ENCODE assay signal across 15 cellular contexts in the genomic region with DNA sequence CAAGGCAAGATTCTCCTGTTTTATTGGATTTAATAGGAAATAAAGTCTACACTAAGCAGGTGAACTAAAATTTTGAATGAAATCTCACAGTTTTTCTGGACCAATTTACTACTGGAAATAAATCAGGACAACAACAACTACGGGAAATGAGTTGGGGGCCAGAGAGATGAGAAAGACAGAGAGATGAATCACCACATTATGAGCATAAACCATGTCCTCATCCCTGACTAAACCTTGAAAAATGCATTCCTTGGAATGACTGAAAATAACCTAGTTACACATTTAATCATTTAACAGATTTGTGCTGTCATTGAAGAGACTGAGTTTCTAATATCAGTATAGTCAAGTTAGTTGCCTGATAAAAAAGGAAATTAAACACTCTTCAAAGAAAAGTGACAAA.
A peak's percentile ranks its signal among the peaks of the same experiment; 100 is the strongest.
DNase-seq lines count a peak whose midpoint lies in the region; ATAC-seq, FAIRE-seq and TF ChIP-seq lines count a peak whose summit lies in the region.
"Had no signal": no experiment of that assay in that cellular context is flagged by ENCODE, and none has a peak within 500 bp of the region (broad histone marks: within the 10 kb centered on the region; RNA-seq: fewer than 3 reads in every experiment).

No MANE protein-coding gene starts in this region.

- no peaks in the 10 kb centered on the region for H3K79me2 ChIP-seq in astrocyte (ENCODE audit: insufficient read depth, low read length)

- H3K27me3 Mint-ChIP-seq in astrocyte (ENCODE audit: low read depth, unreplicated experiment) (no peaks in the 10 kb centered on the region), T-helper 17 cell (no peaks in the 10 kb centered on the region)
- H3K27me3 Mint-ChIP-seq: activated naive CD4-positive, alpha-beta T cell treated with anti-CD3 and anti-CD28 coated beads, Interleukin-2, amount 50 U/mL, for 24 hours had no signal

- H3K27ac ChIP-seq in astrocyte (ENCODE audit: low read depth, low read length) (peak overlapping the region; percentile 74), foreskin keratinocyte (no peak overlapping the region)
- H3K27ac ChIP-seq: coronary artery, SJCRH30, tibial artery had no signal

- DNase-seq in HPDE6-E6E7 (ENCODE audit: extremely low spot score) (peak; percentile 13), astrocyte (ENCODE audit: low read depth) (peak; percentile 79), foreskin keratinocyte (peak; percentile 51 to 76), stromal cell of bone marrow (ENCODE audit: low read depth) (peak; percentile 40), DMS53 (lab: John Stamatoyannopoulos, UW) (no peak), T-helper 17 cell (no peak)
- no peak for DNase-seq in stimulated activated CD8-positive, alpha-beta memory T cell treated with anti-CD3 and anti-CD28 coated beads, Interleukin-4, amount 100 ng/mL, for 48 hours
- DNase-seq: Caco-2, NCI-H2029 treated with DMSO at 0.1 percent for 48 hours, nucleus accumbens, SJCRH30, tibial artery had no signal

- H3K27ac Mint-ChIP-seq in astrocyte (ENCODE audit: unreplicated experiment) (peak overlapping the region; percentile 99), T-helper 17 cell (no peak overlapping the region)
- H3K27ac Mint-ChIP-seq: activated naive CD4-positive, alpha-beta T cell treated with anti-CD3 and anti-CD28 coated beads, Interleukin-2, amount 50 U/mL, for 24 hours had no signal

- FAIRE-seq in astrocyte (lab: Jason Lieb, UNC): peak; percentile 69

- H3K27me3 ChIP-seq in astrocyte (ENCODE audit: insufficient read depth, low read length) (no peaks in the 10 kb centered on the region), foreskin keratinocyte (no peaks in the 10 kb centered on the region)
- H3K27me3 ChIP-seq: SJCRH30, tibial artery had no signal

- peak overlapping the region; percentile 61 for H3K4me2 ChIP-seq in astrocyte (ENCODE audit: low read length)

- H3K36me3 ChIP-seq in astrocyte (ENCODE audit: insufficient read depth, low read length): no peaks in the 10 kb centered on the region
- H3K36me3 ChIP-seq: SJCRH30, tibial artery had no signal

- H3K36me3 Mint-ChIP-seq in astrocyte (ENCODE audit: low read depth, unreplicated experiment): no peaks in the 10 kb centered on the region
- no peaks in the 10 kb centered on the region for H3K36me3 Mint-ChIP-seq in T-helper 17 cell (ENCODE audit: low read depth)
- H3K36me3 Mint-ChIP-seq: activated naive CD4-positive, alpha-beta T cell treated with anti-CD3 and anti-CD28 coated beads, Interleukin-2, amount 50 U/mL, for 24 hours had no signal

- H3K4me3 Mint-ChIP-seq in astrocyte (ENCODE audit: unreplicated experiment) (no peak overlapping the region), T-helper 17 cell (no peak overlapping the region)
- H3K4me3 Mint-ChIP-seq: activated naive CD4-positive, alpha-beta T cell treated with anti-CD3 and anti-CD28 coated beads, Interleukin-2, amount 50 U/mL, for 24 hours had no signal

- H3K4me1 ChIP-seq in astrocyte (ENCODE audit: insufficient read depth, low read length) (peaks cover 5% of the 10 kb centered on the region), foreskin keratinocyte (peaks cover 12% of the 10 kb centered on the region)
- H3K4me1 ChIP-seq: Caco-2, SJCRH30, tibial artery had no signal

- peak overlapping the region; percentile 22 for H3K9ac ChIP-seq in astrocyte (ENCODE audit: low read length)

- no peaks in the 10 kb centered on the region for H3K9me3 Mint-ChIP-seq in astrocyte (ENCODE audit: unreplicated experiment)

- no peak overlapping the region for H2AFZ ChIP-seq in astrocyte (ENCODE audit: low read depth, low read length)

- no peaks in the 10 kb centered on the region for H4K20me1 ChIP-seq in astrocyte (ENCODE audit: insufficient read depth, low read length)

- no peak overlapping the region for H3K4me3 ChIP-seq in astrocyte (ENCODE audit: insufficient read depth, low read depth, low read length)
- H3K4me3 ChIP-seq: coronary artery, SJCRH30, tibial artery had no signal

- H3K4me1 Mint-ChIP-seq in astrocyte (ENCODE audit: low read depth, unreplicated experiment): peaks cover 13% of the 10 kb centered on the region
- no peaks in the 10 kb centered on the region for H3K4me1 Mint-ChIP-seq in T-helper 17 cell
- H3K4me1 Mint-ChIP-seq: activated naive CD4-positive, alpha-beta T cell treated with anti-CD3 and anti-CD28 coated beads, Interleukin-2, amount 50 U/mL, for 24 hours had no signal

- no peaks in the 10 kb centered on the region for H3K9me3 ChIP-seq in astrocyte (ENCODE audit: insufficient read depth, low read depth, low read length)
- H3K9me3 ChIP-seq in T-helper 17 cell (ENCODE audit: control insufficient read depth, low read length, poor library complexity, severe bottlenecking): no peaks in the 10 kb centered on the region
- H3K9me3 ChIP-seq: Caco-2, SJCRH30, tibial artery had no signal

- ATAC-seq in foreskin keratinocyte (peak; percentile 91), T-helper 17 cell (no peak)
- ATAC-seq: left lobe of liver had no signal

- no peak for TF ChIP-seq CTCF in astrocyte (IDR thresholded peaks at IDR 0.05; ENCODE audit: insufficient read depth, low read depth, low read length)
- TF ChIP-seq CTCF in foreskin keratinocyte (conservative IDR thresholded peaks at IDR 0.05): no peak

Comparison
In these comparisons a context has a peak if more than half of its experiments do, and no peak if none do; other contexts are left out.
1. DNase-seq: peak in HPDE6-E6E7 (single experiment), astrocyte (single experiment), foreskin keratinocyte (2 of 2) and stromal cell of bone marrow (single experiment); none in stimulated activated CD8-positive, alpha-beta memory T cell treated with anti-CD3 and anti-CD28 coated beads, Interleukin-4, amount 100 ng/mL, for 48 hours (single experiment), DMS53 (single experiment) and T-helper 17 cell (0 of 3).